In genomic region chr7:142104550-142105527, GRCh38 we compare ENCODE assay signal across 1 cellular context.
TF ChIP-seq lines count a peak whose summit lies in the region.

No MANE protein-coding gene starts in this region.

TF ChIP-seq in HepG2, 621 proteins besides CTCF, POLR2A, EP300 and RAD21 (continued from another document and continues in another):
- TF ChIP-seq ZSCAN21 (CRISPR knock-in tag; IDR thresholded peaks at IDR 0.05; ENCODE audit: borderline replicate concordance) (no peak), ZNF142 (CRISPR knock-in tag; IDR thresholded peaks at IDR 0.05) (no peak), PAWR (CRISPR knock-in tag; IDR thresholded peaks at IDR 0.05; ENCODE audit: borderline replicate concordance) (no peak), SMARCE1 (IDR thresholded peaks at IDR 0.05; ENCODE audit: borderline replicate concordance) (no peak), STAT6 (CRISPR knock-in tag; IDR thresholded peaks at IDR 0.05; ENCODE audit: borderline replicate concordance) (no peak), ISL2 (CRISPR knock-in tag; IDR thresholded peaks at IDR 0.05) (peak; percentile 68), ZNF839 (CRISPR knock-in tag; IDR thresholded peaks at IDR 0.05; ENCODE audit: borderline replicate concordance) (no peak), PHB2 (IDR thresholded peaks at IDR 0.05; ENCODE audit: partially characterized antibody) (no peak), SIX1 (CRISPR knock-in tag; IDR thresholded peaks at IDR 0.05; ENCODE audit: borderline replicate concordance) (no peak), HCFC1 (IDR thresholded peaks at IDR 0.05; ENCODE audit: low read depth, low read length) (no peak), ARNT2 (CRISPR knock-in tag; IDR thresholded peaks at IDR 0.05; ENCODE audit: low read depth) (no peak), KDM4B (CRISPR knock-in tag; IDR thresholded peaks at IDR 0.05) (no peak), SSRP1 (CRISPR knock-in tag; IDR thresholded peaks at IDR 0.05) (no peak), PRDM15 (CRISPR knock-in tag; IDR thresholded peaks at IDR 0.05) (no peak), ZSCAN31 (CRISPR knock-in tag; IDR thresholded peaks at IDR 0.05; ENCODE audit: low read depth) (no peak), KLF16 (CRISPR knock-in tag; IDR thresholded peaks at IDR 0.05) (no peak), HNRNPH1 (optimal IDR thresholded peaks at IDR 0.05; ENCODE audit: low read depth, low read length) (no peak), JUNB (CRISPR knock-in tag; IDR thresholded peaks at IDR 0.05; ENCODE audit: borderline replicate concordance) (no peak), ZBTB20 (CRISPR knock-in tag; IDR thresholded peaks at IDR 0.05; ENCODE audit: borderline replicate concordance, low read depth) (peak; percentile 98; the same call in 1 of the 2 replicates), BHLHE40 (IDR thresholded peaks at IDR 0.05; ENCODE audit: low read length) (peak; percentile 54; the same call in 1 of the 2 replicates), ZNF503 (CRISPR knock-in tag; IDR thresholded peaks at IDR 0.05) (peak; percentile 50; the same call in 1 of the 2 replicates), SAP130 (CRISPR knock-in tag; IDR thresholded peaks at IDR 0.05; ENCODE audit: low read depth) (peak; percentile 39; the same call in 1 of the 2 replicates), ZNF616 (CRISPR knock-in tag; IDR thresholded peaks at IDR 0.05; ENCODE audit: low read depth) (no peak), THYN1 (CRISPR knock-in tag; IDR thresholded peaks at IDR 0.05; ENCODE audit: borderline replicate concordance, low read depth) (no peak), ZNF124 (CRISPR knock-in tag; IDR thresholded peaks at IDR 0.05) (no peak), GFI1 (CRISPR knock-in tag; IDR thresholded peaks at IDR 0.05; ENCODE audit: borderline replicate concordance) (no peak), ZBTB2 (CRISPR knock-in tag; IDR thresholded peaks at IDR 0.05; ENCODE audit: low read depth) (no peak), ZNF672 (CRISPR knock-in tag; IDR thresholded peaks at IDR 0.05) (no peak), ZKSCAN8 (CRISPR knock-in tag; IDR thresholded peaks at IDR 0.05; ENCODE audit: borderline replicate concordance) (no peak), FOXA1 (IDR thresholded peaks at IDR 0.05) (no peak), FOXA1 (CRISPR knock-in tag; IDR thresholded peaks at IDR 0.05) (peak; percentile 78), ETV5 (CRISPR knock-in tag; IDR thresholded peaks at IDR 0.05; ENCODE audit: borderline replicate concordance) (peak; percentile 49; the same call in 1 of the 2 replicates), ZNF547 (CRISPR knock-in tag; IDR thresholded peaks at IDR 0.05) (no peak), DZIP1 (CRISPR knock-in tag; IDR thresholded peaks at IDR 0.05) (no peak), IRF9 (CRISPR knock-in tag; IDR thresholded peaks at IDR 0.05; ENCODE audit: borderline replicate concordance) (no peak), GABPB1 (CRISPR knock-in tag; IDR thresholded peaks at IDR 0.05) (no peak), ZFP36L1 (CRISPR knock-in tag; IDR thresholded peaks at IDR 0.05) (no peak), HNRNPUL1 (IDR thresholded peaks at IDR 0.05; ENCODE audit: low read depth, low read length) (no peak), ZNF713 (CRISPR knock-in tag; IDR thresholded peaks at IDR 0.05) (no peak), SRSF9 (IDR thresholded peaks at IDR 0.05; ENCODE audit: borderline replicate concordance, insufficient read depth, low read depth, low read length, poor library complexity, severe bottlenecking) (no peak), ZBTB34 (CRISPR knock-in tag; IDR thresholded peaks at IDR 0.05) (no peak), HOXA3 (CRISPR knock-in tag; IDR thresholded peaks at IDR 0.05) (no peak; the same call in 1 of the 2 replicates)
